28 cellular contexts compared by ENCODE assay signal in the genomic region with DNA sequence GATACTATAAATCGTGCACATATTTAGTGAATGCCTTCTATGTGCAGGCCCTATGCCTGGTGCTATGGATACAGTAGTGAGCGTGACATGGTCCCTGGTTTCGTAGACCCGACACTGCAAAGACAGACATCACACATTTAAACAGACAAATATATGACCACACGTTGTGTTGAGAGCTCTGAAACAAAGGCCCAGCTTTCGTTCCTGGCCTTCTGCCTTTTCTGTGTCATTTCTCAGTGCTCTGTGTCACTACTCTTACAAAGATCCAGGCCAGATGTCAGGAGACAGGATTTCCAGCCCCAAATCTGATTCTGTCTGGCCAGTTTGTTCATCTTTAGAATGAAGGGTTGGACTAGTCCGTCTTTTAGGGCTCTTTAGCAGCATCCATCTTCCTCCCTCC. TPM values are rescaled to one million over a fixed set of nuclear protein-coding genes. Genes with fewer than 3 reads are reported as not detected.
"Had no signal": no experiment of that assay in that cellular context is flagged by ENCODE, and none has a peak within 500 bp of the region (broad histone marks: within the 10 kb centered on the region; RNA-seq: fewer than 3 reads in every experiment).

No MANE protein-coding gene starts in this region.

- H3K9me3 Mint-ChIP-seq: activated naive CD8-positive, alpha-beta T cell treated with anti-CD3 and anti-CD28 coated beads, Interleukin-2, amount 10 ng/mL, durations not matched to agents 7 days and 5 days; activated T-cell treated with anti-CD3 and anti-CD28 coated beads, Interleukin-2, amount 50 U/mL, for 72 hours; activated T-helper 2 cell treated with anti-CD3 and anti-CD28 coated beads, Interferon-gamma antibody, Interleukin-2, Interleukin-4, amounts not matched to agents 10 μg/mL and 5 μg/mL and 100 μg/mL, durations not matched to agents 14 hours and 24 hours and 36 hours; WTC11 had no signal

- H3K4me3 ChIP-seq: adrenal gland, breast epithelium, MG63, SJSA1 had no signal

- H3K27me3 ChIP-seq: adrenal gland, breast epithelium had no signal

- H3K4me1 ChIP-seq: adrenal gland had no signal

- H3K4me1 Mint-ChIP-seq: activated naive CD8-positive, alpha-beta T cell treated with anti-CD3 and anti-CD28 coated beads, Interleukin-2, amount 10 ng/mL, durations not matched to agents 7 days and 5 days had no signal

- H3K27ac ChIP-seq: breast epithelium, SJSA1 had no signal

- ATAC-seq: activated T-cell treated with anti-CD3 and anti-CD28 coated beads, Interleukin-2, amount 50 U/mL, for 72 hours; PC-3; SK-N-SH treated with all-trans-retinoic acid at 6 μM for 48 hours; WTC11 had no signal

- H3K9me3 ChIP-seq: adrenal gland, breast epithelium, MG63, SJSA1 had no signal

- H3K4me3 Mint-ChIP-seq: activated naive CD8-positive, alpha-beta T cell treated with anti-CD3 and anti-CD28 coated beads, Interleukin-2, amount 10 ng/mL, durations not matched to agents 7 days and 5 days; activated T-cell treated with anti-CD3 and anti-CD28 coated beads, Interleukin-2, amount 50 U/mL, for 72 hours; WTC11 had no signal

- H3K27ac Mint-ChIP-seq: activated naive CD8-positive, alpha-beta T cell treated with anti-CD3 and anti-CD28 coated beads, Interleukin-2, amount 10 ng/mL, durations not matched to agents 7 days and 5 days; activated T-cell treated with anti-CD3 and anti-CD28 coated beads, Interleukin-2, amount 50 U/mL, for 72 hours; activated T-helper 2 cell treated with anti-CD3 and anti-CD28 coated beads, Interferon-gamma antibody, Interleukin-2, Interleukin-4, amounts not matched to agents 10 μg/mL and 5 μg/mL and 100 μg/mL, durations not matched to agents 14 hours and 24 hours and 36 hours; WTC11 had no signal

- DNase-seq: activated CD4-positive, alpha-beta T cell treated with anti-CD3 and anti-CD28 coated beads for 48 hours; activated CD4-positive, alpha-beta T cell treated with anti-CD3 and anti-CD28 coated beads, Interleukin-2, amount 50 U/mL, for 4 hours; activated CD4-positive, CD25-positive, alpha-beta regulatory T cell treated with anti-CD3 and anti-CD28 coated beads, Interleukin-2, amount 50 U/mL, for 72 hours; activated CD8-positive, alpha-beta memory T cell treated with anti-CD3 and anti-CD28 coated beads for 24 hours; activated gamma-delta T cell treated with Interleukin-2 at 50 U/mL for 16 hours; activated naive CD4-positive, alpha-beta T cell treated with anti-CD3 and anti-CD28 coated beads, Interleukin-2, amount 50 U/mL, for 16 hours; activated naive CD8-positive, alpha-beta T cell treated with anti-CD3 and anti-CD28 coated beads, Interleukin-2, amount 10 ng/mL, durations not matched to agents 7 days and 5 days; activated T-cell treated with anti-CD3 and anti-CD28 coated beads, Interleukin-2, amount 50 U/mL, for 72 hours; anterior cingulate cortex; central memory CD4-positive, alpha-beta T cell; MG63; MV-4-11; NCI-H1092 treated with DMSO at 0.1 percent for 48 hours; NCI-H1417 treated with DMSO at 0.1 percent for 48 hours; NCI-H1694; NCI-H2029 treated with DMSO at 0.1 percent for 48 hours; NCI-H510A treated with DMSO at 0.1 percent for 48 hours; NCI-H69; PC-3; SHP77; SW 1271 had no signal

- H3K36me3 Mint-ChIP-seq: activated naive CD8-positive, alpha-beta T cell treated with anti-CD3 and anti-CD28 coated beads, Interleukin-2, amount 10 ng/mL, durations not matched to agents 7 days and 5 days; WTC11 had no signal

- H3K36me3 ChIP-seq: adrenal gland, breast epithelium, MG63, SJSA1 had no signal

RNA-seq across cellular contexts. Expression of gene TRABD2B, which starts 19.3 kb away (rescaled TPM):
- total RNA-seq: activated naive CD8-positive, alpha-beta T cell treated with anti-CD3 and anti-CD28 coated beads, Interleukin-2, amount 10 ng/mL, durations not matched to agents 7 days and 5 days; activated T-cell treated with anti-CD3 and anti-CD28 coated beads, Interleukin-2, amount 50 U/mL, for 72 hours; activated T-helper 2 cell treated with anti-CD3 and anti-CD28 coated beads, Interferon-gamma antibody, Interleukin-2, Interleukin-4, amounts not matched to agents 10 μg/mL and 5 μg/mL and 100 μg/mL, durations not matched to agents 14 hours and 24 hours and 36 hours; T-helper 1 cell treated with Interleukin-12 subunit alpha and Interleukin-12 subunit beta and Interleukin-4 antibody, amounts not matched to agents 30 ng/mL and 1 ng/mL, for 36 hours had no signal
